ENCODE assay signal across 17 cellular contexts in genomic region chr4:182628540-182628939, GRCh38.
DNase-seq lines count a peak whose midpoint lies in the region; ATAC-seq and TF ChIP-seq lines count a peak whose summit lies in the region.
"Had no signal": no experiment of that assay in that cellular context is flagged by ENCODE, and none has a peak within 500 bp of the region (broad histone marks: within the 10 kb centered on the region; RNA-seq: fewer than 3 reads in every experiment).

No MANE protein-coding gene starts in this region.

- no peak for TF ChIP-seq CTCF in endothelial cell (IDR thresholded peaks at IDR 0.05; ENCODE audit: unreplicated experiment)
- no peak for TF ChIP-seq CTCF in left lung (IDR thresholded peaks at IDR 0.05)

- no peaks in the 10 kb centered on the region for H3K27me3 ChIP-seq in left lung

- H3K4me3 Mint-ChIP-seq in endothelial cell (ENCODE audit: unreplicated experiment), result no peak overlapping the region
- H3K4me3 Mint-ChIP-seq in activated T-cell treated with anti-CD3 and anti-CD28 coated beads, Interleukin-2, amount 50 U/mL, for 72 hours, result no peak overlapping the region
- H3K4me3 Mint-ChIP-seq: CD4-positive, alpha-beta memory T cell; HFFc6 had no signal

- ATAC-seq in left lung, result peak; percentile 47
- no peak for ATAC-seq in activated T-cell treated with anti-CD3 and anti-CD28 coated beads, Interleukin-2, amount 50 U/mL, for 72 hours (replicated peaks in 1 of 2)
- ATAC-seq in GM21423 (IDR thresholded peaks at IDR 0.05; ENCODE audit: unreplicated experiment), result no peak

- no peak overlapping the region for H3K4me3 ChIP-seq in left lung
- H3K4me3 ChIP-seq: GM23248, HAP-1 had no signal

- peak overlapping the region; percentile 76 for H3K27ac Mint-ChIP-seq in endothelial cell (ENCODE audit: unreplicated experiment)
- H3K27ac Mint-ChIP-seq in activated T-cell treated with anti-CD3 and anti-CD28 coated beads, Interleukin-2, amount 50 U/mL, for 72 hours, result no peak overlapping the region
- H3K27ac Mint-ChIP-seq: CD4-positive, alpha-beta memory T cell; HFFc6 had no signal

- no peaks in the 10 kb centered on the region for H3K9me3 Mint-ChIP-seq in endothelial cell (ENCODE audit: unreplicated experiment)
- H3K9me3 Mint-ChIP-seq in activated T-cell treated with anti-CD3 and anti-CD28 coated beads, Interleukin-2, amount 50 U/mL, for 72 hours, result no peaks in the 10 kb centered on the region
- H3K9me3 Mint-ChIP-seq: CD4-positive, alpha-beta memory T cell; HFFc6 had no signal

- peaks cover 9% of the 10 kb centered on the region for H3K4me1 Mint-ChIP-seq in endothelial cell (ENCODE audit: unreplicated experiment)
- no peaks in the 10 kb centered on the region for H3K4me1 Mint-ChIP-seq in activated T-cell treated with anti-CD3 and anti-CD28 coated beads, Interleukin-2, amount 50 U/mL, for 72 hours (ENCODE audit: low read depth)
- H3K4me1 Mint-ChIP-seq: CD4-positive, alpha-beta memory T cell had no signal

- H3K27ac ChIP-seq in left lung, result no peak overlapping the region
- H3K27ac ChIP-seq: GM23248 had no signal

- DNase-seq in NCI-H526 (lab: John Stamatoyannopoulos, UW) (peak; percentile 38 to 51), endothelial cell (ENCODE audit: low spot score) (no peak), left lung (no peak), NCI-H748 (lab: John Stamatoyannopoulos, UW; ENCODE audit: unreplicated experiment) (no peak), NCI-H510A treated with DMSO at 0.1 percent for 48 hours (lab: John Stamatoyannopoulos, UW) (no peak)
- DNase-seq in activated T-cell treated with anti-CD3 and anti-CD28 coated beads, Interleukin-2, amount 50 U/mL, for 72 hours, result no peak
- DNase-seq: C1 segment of cervical spinal cord; Calu3; CD4-positive, alpha-beta memory T cell; COR-L47; DMS53; DMS79 treated with DMSO at 0.1 percent for 48 hours; GF-D8; GM23248; HFFc6 had no signal

- no peaks in the 10 kb centered on the region for H3K9me3 ChIP-seq in left lung
- H3K9me3 ChIP-seq: HAP-1 had no signal

- intact Hi-C loops in left lung (cut with DNase I), result no loop called here

- H3K36me3 ChIP-seq in left lung, result no peaks in the 10 kb centered on the region

- H3K36me3 Mint-ChIP-seq in endothelial cell (ENCODE audit: low read depth, unreplicated experiment), result no peaks in the 10 kb centered on the region
- H3K36me3 Mint-ChIP-seq in activated T-cell treated with anti-CD3 and anti-CD28 coated beads, Interleukin-2, amount 50 U/mL, for 72 hours (ENCODE audit: insufficient read depth in 2 of 2), result no peaks in the 10 kb centered on the region
- H3K36me3 Mint-ChIP-seq: CD4-positive, alpha-beta memory T cell had no signal

- H3K27me3 Mint-ChIP-seq in endothelial cell (ENCODE audit: unreplicated experiment), result peaks cover 4% of the 10 kb centered on the region
- H3K27me3 Mint-ChIP-seq in activated T-cell treated with anti-CD3 and anti-CD28 coated beads, Interleukin-2, amount 50 U/mL, for 72 hours (ENCODE audit: low read depth), result peaks cover 27% of the 10 kb centered on the region

- H3K4me1 ChIP-seq in left lung, result no peaks in the 10 kb centered on the region

Comparison
In these comparisons a context has a peak if more than half of its experiments do, and no peak if none do; other contexts are left out.
1. DNase-seq: peak in NCI-H526 (2 of 2); none in endothelial cell (single experiment), left lung (0 of 2), activated T-cell treated with anti-CD3 and anti-CD28 coated beads, Interleukin-2, amount 50 U/mL, for 72 hours (0 of 2), NCI-H748 (single experiment) and NCI-H510A treated with DMSO at 0.1 percent for 48 hours (single experiment).